In the genomic region with DNA sequence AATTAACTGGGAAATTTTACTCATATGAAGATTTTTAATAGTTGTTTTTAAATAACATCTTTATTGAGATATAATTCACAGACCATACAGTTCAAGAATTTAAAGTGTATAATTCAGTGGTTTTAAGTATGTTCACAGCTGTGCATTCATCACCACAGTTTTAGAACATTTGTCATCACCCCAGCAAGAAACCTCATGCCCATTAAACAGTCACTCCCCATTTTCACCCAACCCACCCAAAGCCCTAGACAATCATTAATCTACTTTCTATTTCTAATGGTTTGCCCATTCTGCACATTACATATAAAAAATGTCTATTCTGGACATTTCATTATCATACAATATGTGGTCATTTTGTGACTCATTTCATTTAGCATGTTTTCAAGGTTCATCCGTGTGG, we compare ENCODE assay signal across 20 cellular contexts. TPM values are rescaled to one million over a fixed set of nuclear protein-coding genes. Genes with fewer than 3 reads are reported as not detected.
DNase-seq lines count a peak whose midpoint lies in the region; ATAC-seq and TF ChIP-seq lines count a peak whose summit lies in the region.
"Had no signal": no experiment of that assay in that cellular context is flagged by ENCODE, and none has a peak within 500 bp of the region (broad histone marks: within the 10 kb centered on the region; RNA-seq: fewer than 3 reads in every experiment).

No MANE protein-coding gene starts in this region.

- no peak for ATAC-seq in stimulated activated naive CD8-positive, alpha-beta T cell treated with anti-CD3 and anti-CD28 coated beads, Interleukin-15, Interleukin-2, amounts not matched to agents 100 U/mL and 50 U/mL, for 24 hours
- no peak for ATAC-seq in Right ventricle myocardium inferior
- ATAC-seq in T-helper 17 cell = no peak
- ATAC-seq: right lobe of liver had no signal

- no peaks in the 10 kb centered on the region for H3K9me2 ChIP-seq in hepatocyte (replicated peaks; ENCODE audit: insufficient read depth)

- H3K27me3 Mint-ChIP-seq in stimulated activated naive CD8-positive, alpha-beta T cell treated with anti-CD3 and anti-CD28 coated beads, Interleukin-15, Interleukin-2, amounts not matched to agents 100 ng/mL and 50 ng/mL, for 24 hours = no peaks in the 10 kb centered on the region
- no peaks in the 10 kb centered on the region for H3K27me3 Mint-ChIP-seq in activated CD4-positive, alpha-beta memory T cell treated with anti-CD3 and anti-CD28 coated beads, Interleukin-2, amount 10 ng/mL, durations not matched to agents 7 days and 5 days
- no peaks in the 10 kb centered on the region for H3K27me3 Mint-ChIP-seq in T-helper 17 cell
- H3K27me3 Mint-ChIP-seq: activated CD4-positive, alpha-beta T cell treated with anti-CD3 and anti-CD28 coated beads, Interleukin-2, amount 10 ng/mL, durations not matched to agents 7 days and 5 days; dendritic cell treated with granulocyte-macrophage colony-stimulating factor and Interleukin-4, amounts not matched to agents 40 ng/mL and 50 ng/mL, for 4 days had no signal

- peaks cover 59% of the 10 kb centered on the region for H3K79me2 ChIP-seq in hepatocyte

- peak overlapping the region; percentile 90 for H3K4me2 ChIP-seq in hepatocyte

- no peaks in the 10 kb centered on the region for H3K4me1 ChIP-seq in hepatocyte (ENCODE audit: insufficient read depth)
- H3K4me1 ChIP-seq: right lobe of liver had no signal

- intact Hi-C loops in Right ventricle myocardium inferior (cut with DNase I) = no loop called here

- H3K27ac Mint-ChIP-seq in stimulated activated naive CD8-positive, alpha-beta T cell treated with anti-CD3 and anti-CD28 coated beads, Interleukin-15, Interleukin-2, amounts not matched to agents 100 ng/mL and 50 ng/mL, for 24 hours = no peak overlapping the region
- no peak overlapping the region for H3K27ac Mint-ChIP-seq in activated CD4-positive, alpha-beta memory T cell treated with anti-CD3 and anti-CD28 coated beads, Interleukin-2, amount 10 ng/mL, durations not matched to agents 7 days and 5 days
- no peak overlapping the region for H3K27ac Mint-ChIP-seq in T-helper 17 cell
- H3K27ac Mint-ChIP-seq: activated CD4-positive, alpha-beta T cell treated with anti-CD3 and anti-CD28 coated beads, Interleukin-2, amount 10 ng/mL, durations not matched to agents 7 days and 5 days; dendritic cell treated with granulocyte-macrophage colony-stimulating factor and Interleukin-4, amounts not matched to agents 40 ng/mL and 50 ng/mL, for 4 days had no signal

- no peak overlapping the region for H3K27ac ChIP-seq in hepatocyte
- H3K27ac ChIP-seq: esophagus muscularis mucosa, right lobe of liver, suprapubic skin had no signal

- H3K4me1 Mint-ChIP-seq in stimulated activated naive CD8-positive, alpha-beta T cell treated with anti-CD3 and anti-CD28 coated beads, Interleukin-15, Interleukin-2, amounts not matched to agents 100 ng/mL and 50 ng/mL, for 24 hours (ENCODE audit: low read depth) = peaks cover 67% of the 10 kb centered on the region
- peaks cover 42% of the 10 kb centered on the region for H3K4me1 Mint-ChIP-seq in activated CD4-positive, alpha-beta memory T cell treated with anti-CD3 and anti-CD28 coated beads, Interleukin-2, amount 10 ng/mL, durations not matched to agents 7 days and 5 days
- peaks cover 23% of the 10 kb centered on the region for H3K4me1 Mint-ChIP-seq in T-helper 17 cell

- DNase-seq in stimulated activated naive CD8-positive, alpha-beta T cell treated with anti-CD3 and anti-CD28 coated beads, Interleukin-15, Interleukin-2, amounts not matched to agents 100 U/mL and 50 U/mL, for 24 hours = no peak
- DNase-seq in activated CD4-positive, alpha-beta memory T cell treated with anti-CD3 and anti-CD28 coated beads, Interleukin-2, amount 10 ng/mL, durations not matched to agents 7 days and 5 days = no peak
- DNase-seq in hepatocyte (ENCODE audit: low spot score) = no peak
- DNase-seq in mucosa of gallbladder (ENCODE audit: low spot score) = no peak
- no peak for DNase-seq in NCI-H446 treated with DMSO at 0.1 percent for 48 hours (lab: John Stamatoyannopoulos, UW)
- no peak for DNase-seq in Right ventricle myocardium inferior (ENCODE audit: missing footprints)
- DNase-seq in T-helper 17 cell = no peak
- DNase-seq: activated CD4-positive, alpha-beta T cell treated with anti-CD3 and anti-CD28 coated beads, Interleukin-2, amount 10 ng/mL, durations not matched to agents 7 days and 5 days; activated effector memory CD4-positive, alpha-beta T cell treated with Interleukin-2 at 50 U/mL for 16 hours; glutamatergic neuron; mesenchymal stem cell; NCI-H187 treated with DMSO at 0.1 percent for 48 hours; occipital lobe; right lobe of liver; Right ventricle myocardium superior; stimulated activated CD4-positive, alpha-beta T cell treated with anti-CD3 and anti-CD28 coated beads, Interleukin-2, amount 100 ng/mL, for 24 hours had no signal

- H3K4me3 ChIP-seq in hepatocyte = no peak overlapping the region
- H3K4me3 ChIP-seq: esophagus muscularis mucosa, right lobe of liver, suprapubic skin had no signal

- no peak overlapping the region for H2AFZ ChIP-seq in hepatocyte

- 53% methylated on average over 1 of the region's 1 CpG for WGBS in hepatocyte (ENCODE audit: low lambda C conversion rate, missing lambda C conversion rate)

- H3K36me3 ChIP-seq in hepatocyte (replicated peaks; ENCODE audit: insufficient read depth, low read depth) = no peaks in the 10 kb centered on the region
- H3K36me3 ChIP-seq: esophagus muscularis mucosa, right lobe of liver, suprapubic skin had no signal

- no peaks in the 10 kb centered on the region for H4K20me1 ChIP-seq in hepatocyte (ENCODE audit: insufficient read depth, poor library complexity, severe bottlenecking)

- peaks cover 31% of the 10 kb centered on the region for H3K36me3 Mint-ChIP-seq in stimulated activated naive CD8-positive, alpha-beta T cell treated with anti-CD3 and anti-CD28 coated beads, Interleukin-15, Interleukin-2, amounts not matched to agents 100 ng/mL and 50 ng/mL, for 24 hours (ENCODE audit: low read depth)
- peaks cover 16% of the 10 kb centered on the region for H3K36me3 Mint-ChIP-seq in activated CD4-positive, alpha-beta memory T cell treated with anti-CD3 and anti-CD28 coated beads, Interleukin-2, amount 10 ng/mL, durations not matched to agents 7 days and 5 days (ENCODE audit: low read depth)
- H3K36me3 Mint-ChIP-seq in T-helper 17 cell (ENCODE audit: low read depth) = no peaks in the 10 kb centered on the region

- CTCF ChIA-PET in activated CD4-positive, alpha-beta memory T cell treated with anti-CD3 and anti-CD28 coated beads, Interleukin-2, amount 10 ng/mL, durations not matched to agents 7 days and 5 days (lab: Charles Lee) = no interaction called here

- POLR2A ChIA-PET in activated CD4-positive, alpha-beta memory T cell treated with anti-CD3 and anti-CD28 coated beads, Interleukin-2, amount 10 ng/mL, durations not matched to agents 7 days and 5 days (lab: Charles Lee) = no interaction called here

- H3K27me3 ChIP-seq in hepatocyte = no peaks in the 10 kb centered on the region
- H3K27me3 ChIP-seq: esophagus muscularis mucosa, right lobe of liver, suprapubic skin had no signal

- peak overlapping the region; percentile 99 for H3K4me3 Mint-ChIP-seq in stimulated activated naive CD8-positive, alpha-beta T cell treated with anti-CD3 and anti-CD28 coated beads, Interleukin-15, Interleukin-2, amounts not matched to agents 100 ng/mL and 50 ng/mL, for 24 hours
- peak overlapping the region; percentile 35 for H3K4me3 Mint-ChIP-seq in activated CD4-positive, alpha-beta memory T cell treated with anti-CD3 and anti-CD28 coated beads, Interleukin-2, amount 10 ng/mL, durations not matched to agents 7 days and 5 days
- no peak overlapping the region for H3K4me3 Mint-ChIP-seq in T-helper 17 cell
- H3K4me3 Mint-ChIP-seq: dendritic cell treated with granulocyte-macrophage colony-stimulating factor and Interleukin-4, amounts not matched to agents 40 ng/mL and 50 ng/mL, for 4 days had no signal

- H3K9me3 ChIP-seq in hepatocyte (ENCODE audit: low read depth) = no peaks in the 10 kb centered on the region
- no peaks in the 10 kb centered on the region for H3K9me3 ChIP-seq in T-helper 17 cell (ENCODE audit: control insufficient read depth, low read length, poor library complexity, severe bottlenecking)
- H3K9me3 ChIP-seq: right lobe of liver, suprapubic skin had no signal

- no peak for TF ChIP-seq CTCF in hepatocyte (IDR thresholded peaks at IDR 0.05; ENCODE audit: poor library complexity)

- H3K9me3 Mint-ChIP-seq in stimulated activated naive CD8-positive, alpha-beta T cell treated with anti-CD3 and anti-CD28 coated beads, Interleukin-15, Interleukin-2, amounts not matched to agents 100 ng/mL and 50 ng/mL, for 24 hours = peaks cover 6% of the 10 kb centered on the region
- H3K9me3 Mint-ChIP-seq in activated CD4-positive, alpha-beta memory T cell treated with anti-CD3 and anti-CD28 coated beads, Interleukin-2, amount 10 ng/mL, durations not matched to agents 7 days and 5 days = peaks cover 4% of the 10 kb centered on the region

RNA-seq across cellular contexts. Expression of a gene that starts 2.8 kb away (rescaled TPM):
- total RNA-seq in activated CD4-positive, alpha-beta memory T cell treated with anti-CD3 and anti-CD28 coated beads, Interleukin-2, amount 10 ng/mL, durations not matched to agents 7 days and 5 days = 10 to 100 TPM; 19.2 to 19.8 TPM
- total RNA-seq in hepatocyte = 26.7 and 28.7 TPM in 2 replicates
- polyA plus RNA-seq in hepatocyte = 18.1 and 22.1 TPM in 2 replicates
- 14.4 TPM for total RNA-seq in mucosa of gallbladder
- total RNA-seq in Right ventricle myocardium inferior = 15.2 TPM
- 10 to 100 TPM; 29.2 to 34.0 TPM for total RNA-seq in T-helper 17 cell
